In the genomic region with DNA sequence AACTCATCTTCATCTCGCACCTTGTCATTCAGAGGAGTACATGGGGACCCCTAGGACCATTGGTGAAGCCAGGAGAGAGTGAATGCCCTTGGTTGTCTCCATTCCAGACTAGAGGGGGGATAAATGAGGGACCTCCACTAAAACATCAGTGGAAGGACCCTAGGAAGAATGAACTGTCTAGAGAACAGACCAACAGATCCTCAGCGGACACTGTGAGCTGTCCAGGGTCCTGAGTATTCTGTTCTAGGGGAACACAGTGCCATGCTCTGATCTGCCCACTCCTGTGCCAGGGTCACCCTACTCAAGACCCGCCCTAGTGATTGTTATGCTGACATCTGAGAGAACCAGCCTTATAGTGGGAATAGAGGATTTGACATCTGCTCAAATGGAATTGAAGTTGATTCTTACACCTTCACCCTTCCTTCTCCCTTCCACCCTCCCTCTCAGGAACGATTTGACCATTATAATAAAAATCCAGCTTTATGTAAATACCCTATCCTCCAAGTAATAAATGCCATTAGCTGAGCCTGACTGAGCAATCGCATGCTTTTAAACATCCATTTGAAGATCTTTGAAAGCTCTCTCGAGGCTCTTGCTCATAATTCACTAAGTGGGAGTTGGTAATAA, we compare ENCODE assay signal across 1 cellular context.
TF ChIP-seq lines count a peak whose summit lies in the region.

No MANE protein-coding gene starts in this region.

TF ChIP-seq in HepG2, 621 proteins besides CTCF, POLR2A, EP300 and RAD21 (continued from another document and continues in another):
- TF ChIP-seq SP4 (CRISPR knock-in tag; IDR thresholded peaks at IDR 0.05) (0 out of 2 replicates have a peak, but pooled peaks have one; percentile 11), ZNF292 (CRISPR knock-in tag; IDR thresholded peaks at IDR 0.05; ENCODE audit: borderline replicate concordance, low read depth) (no peak), ZNF850 (CRISPR knock-in tag; conservative IDR thresholded peaks at IDR 0.05) (no peak), ZNF468 (CRISPR knock-in tag; IDR thresholded peaks at IDR 0.05) (no peak), PHF8 (CRISPR knock-in tag; IDR thresholded peaks at IDR 0.05) (no peak), FOSL2 (CRISPR knock-in tag; IDR thresholded peaks at IDR 0.05) (peak; percentile 25; the same call in 1 of the 2 replicates), KDM6A (CRISPR knock-in tag; IDR thresholded peaks at IDR 0.05; ENCODE audit: low read depth) (no peak), ZNF350 (CRISPR knock-in tag; IDR thresholded peaks at IDR 0.05; ENCODE audit: borderline replicate concordance, low read depth) (no peak), HHEX (CRISPR knock-in tag; IDR thresholded peaks at IDR 0.05) (peak; percentile 49), ZEB1 (IDR thresholded peaks at IDR 0.05; ENCODE audit: insufficient replicate concordance, low read depth) (no peak), SOX5 (CRISPR knock-in tag; IDR thresholded peaks at IDR 0.05; ENCODE audit: borderline replicate concordance) (peak; percentile 36; the same call in 1 of the 2 replicates), MAZ (IDR thresholded peaks at IDR 0.05; ENCODE audit: borderline replicate concordance, low read depth, low read length) (no peak), MAZ (CRISPR knock-in tag; IDR thresholded peaks at IDR 0.05; ENCODE audit: low read depth) (no peak), ZFY (CRISPR knock-in tag; IDR thresholded peaks at IDR 0.05) (no peak), ZNF674 (CRISPR knock-in tag; IDR thresholded peaks at IDR 0.05; ENCODE audit: low read depth) (no peak), TCF12 (IDR thresholded peaks at IDR 0.05) (no peak), TCF12 (CRISPR knock-in tag; IDR thresholded peaks at IDR 0.05) (no peak), U2AF2 (IDR thresholded peaks at IDR 0.05; ENCODE audit: low read depth, low read length) (no peak), ZNF232 (CRISPR knock-in tag; IDR thresholded peaks at IDR 0.05; ENCODE audit: borderline replicate concordance) (peak; percentile 86; the same call in 1 of the 2 replicates), SRF (IDR thresholded peaks at IDR 0.05; ENCODE audit: low read depth, low read length) (no peak), RARA (CRISPR knock-in tag; IDR thresholded peaks at IDR 0.05) (peak; percentile 60), SP2 (CRISPR knock-in tag; IDR thresholded peaks at IDR 0.05) (no peak), ZNF224 (CRISPR knock-in tag; IDR thresholded peaks at IDR 0.05) (no peak), ZNF282 (IDR thresholded peaks at IDR 0.05; ENCODE audit: partially characterized antibody) (no peak), ZNF121 (CRISPR knock-in tag; IDR thresholded peaks at IDR 0.05) (no peak), ZNF891 (CRISPR knock-in tag; IDR thresholded peaks at IDR 0.05) (no peak), NFIC (IDR thresholded peaks at IDR 0.05; ENCODE audit: low read length) (no peak), ZFP62 (CRISPR knock-in tag; IDR thresholded peaks at IDR 0.05) (no peak), ARNT (IDR thresholded peaks at IDR 0.05) (no peak), SMARCE1 (IDR thresholded peaks at IDR 0.05; ENCODE audit: borderline replicate concordance) (no peak), FIP1L1 (IDR thresholded peaks at IDR 0.05; ENCODE audit: borderline replicate concordance, insufficient read depth, low read depth, low read length) (no peak), TOPORS (CRISPR knock-in tag; IDR thresholded peaks at IDR 0.05) (no peak), GATAD2A (CRISPR knock-in tag; IDR thresholded peaks at IDR 0.05) (0 out of 2 replicates have a peak, but pooled peaks have one; percentile 39), ZNF777 (CRISPR knock-in tag; IDR thresholded peaks at IDR 0.05) (no peak), ZNF274 (CRISPR knock-in tag; IDR thresholded peaks at IDR 0.05) (no peak), ZNF143 (CRISPR knock-in tag; IDR thresholded peaks at IDR 0.05) (no peak), DR1 (CRISPR knock-in tag; IDR thresholded peaks at IDR 0.05) (no peak), ATF7-NPFF (CRISPR knock-in tag; IDR thresholded peaks at IDR 0.05; ENCODE audit: low read depth) (no peak), ZMYM3 (CRISPR knock-in tag; IDR thresholded peaks at IDR 0.05) (no peak), U2AF1 (optimal IDR thresholded peaks at IDR 0.05; ENCODE audit: low read depth, low read length) (no peak), IKZF4 (CRISPR knock-in tag; IDR thresholded peaks at IDR 0.05; ENCODE audit: borderline replicate concordance, low read depth, not compliant biosample characterization) (no peak), MTA3 (CRISPR knock-in tag; IDR thresholded peaks at IDR 0.05) (no peak)
- TF ChIP-seq, protein P1, sequence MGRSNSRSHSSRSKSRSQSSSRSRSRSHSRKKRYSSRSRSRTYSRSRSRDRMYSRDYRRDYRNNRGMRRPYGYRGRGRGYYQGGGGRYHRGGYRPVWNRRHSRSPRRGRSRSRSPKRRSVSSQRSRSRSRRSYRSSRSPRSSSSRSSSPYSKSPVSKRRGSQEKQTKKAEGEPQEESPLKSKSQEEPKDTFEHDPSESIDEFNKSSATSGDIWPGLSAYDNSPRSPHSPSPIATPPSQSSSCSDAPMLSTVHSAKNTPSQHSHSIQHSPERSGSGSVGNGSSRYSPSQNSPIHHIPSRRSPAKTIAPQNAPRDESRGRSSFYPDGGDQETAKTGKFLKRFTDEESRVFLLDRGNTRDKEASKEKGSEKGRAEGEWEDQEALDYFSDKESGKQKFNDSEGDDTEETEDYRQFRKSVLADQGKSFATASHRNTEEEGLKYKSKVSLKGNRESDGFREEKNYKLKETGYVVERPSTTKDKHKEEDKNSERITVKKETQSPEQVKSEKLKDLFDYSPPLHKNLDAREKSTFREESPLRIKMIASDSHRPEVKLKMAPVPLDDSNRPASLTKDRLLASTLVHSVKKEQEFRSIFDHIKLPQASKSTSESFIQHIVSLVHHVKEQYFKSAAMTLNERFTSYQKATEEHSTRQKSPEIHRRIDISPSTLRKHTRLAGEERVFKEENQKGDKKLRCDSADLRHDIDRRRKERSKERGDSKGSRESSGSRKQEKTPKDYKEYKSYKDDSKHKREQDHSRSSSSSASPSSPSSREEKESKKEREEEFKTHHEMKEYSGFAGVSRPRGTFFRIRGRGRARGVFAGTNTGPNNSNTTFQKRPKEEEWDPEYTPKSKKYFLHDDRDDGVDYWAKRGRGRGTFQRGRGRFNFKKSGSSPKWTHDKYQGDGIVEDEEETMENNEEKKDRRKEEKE (IDR thresholded peaks at IDR 0.05) = no peak
- TF ChIP-seq, protein P2, sequence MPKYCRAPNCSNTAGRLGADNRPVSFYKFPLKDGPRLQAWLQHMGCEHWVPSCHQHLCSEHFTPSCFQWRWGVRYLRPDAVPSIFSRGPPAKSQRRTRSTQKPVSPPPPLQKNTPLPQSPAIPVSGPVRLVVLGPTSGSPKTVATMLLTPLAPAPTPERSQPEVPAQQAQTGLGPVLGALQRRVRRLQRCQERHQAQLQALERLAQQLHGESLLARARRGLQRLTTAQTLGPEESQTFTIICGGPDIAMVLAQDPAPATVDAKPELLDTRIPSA (CRISPR knock-in tag; IDR thresholded peaks at IDR 0.05; ENCODE audit: borderline replicate concordance) = no peak
- TF ChIP-seq, protein P3, sequence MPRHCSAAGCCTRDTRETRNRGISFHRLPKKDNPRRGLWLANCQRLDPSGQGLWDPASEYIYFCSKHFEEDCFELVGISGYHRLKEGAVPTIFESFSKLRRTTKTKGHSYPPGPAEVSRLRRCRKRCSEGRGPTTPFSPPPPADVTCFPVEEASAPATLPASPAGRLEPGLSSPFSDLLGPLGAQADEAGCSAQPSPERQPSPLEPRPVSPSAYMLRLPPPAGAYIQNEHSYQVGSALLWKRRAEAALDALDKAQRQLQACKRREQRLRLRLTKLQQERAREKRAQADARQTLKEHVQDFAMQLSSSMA (CRISPR knock-in tag; IDR thresholded peaks at IDR 0.05) = no peak
- TF ChIP-seq, protein P4, sequence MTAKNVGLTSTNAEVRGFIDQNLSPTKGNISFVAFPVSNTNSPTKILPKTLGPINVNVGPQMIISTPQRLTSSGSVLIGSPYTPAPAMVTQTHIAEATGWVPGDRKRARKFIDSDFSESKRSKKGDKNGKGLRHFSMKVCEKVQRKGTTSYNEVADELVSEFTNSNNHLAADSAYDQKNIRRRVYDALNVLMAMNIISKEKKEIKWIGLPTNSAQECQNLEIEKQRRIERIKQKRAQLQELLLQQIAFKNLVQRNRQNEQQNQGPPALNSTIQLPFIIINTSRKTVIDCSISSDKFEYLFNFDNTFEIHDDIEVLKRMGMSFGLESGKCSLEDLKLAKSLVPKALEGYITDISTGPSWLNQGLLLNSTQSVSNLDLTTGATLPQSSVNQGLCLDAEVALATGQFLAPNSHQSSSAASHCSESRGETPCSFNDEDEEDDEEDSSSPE (CRISPR knock-in tag; IDR thresholded peaks at IDR 0.05) = no peak
- TF ChIP-seq, protein P5, sequence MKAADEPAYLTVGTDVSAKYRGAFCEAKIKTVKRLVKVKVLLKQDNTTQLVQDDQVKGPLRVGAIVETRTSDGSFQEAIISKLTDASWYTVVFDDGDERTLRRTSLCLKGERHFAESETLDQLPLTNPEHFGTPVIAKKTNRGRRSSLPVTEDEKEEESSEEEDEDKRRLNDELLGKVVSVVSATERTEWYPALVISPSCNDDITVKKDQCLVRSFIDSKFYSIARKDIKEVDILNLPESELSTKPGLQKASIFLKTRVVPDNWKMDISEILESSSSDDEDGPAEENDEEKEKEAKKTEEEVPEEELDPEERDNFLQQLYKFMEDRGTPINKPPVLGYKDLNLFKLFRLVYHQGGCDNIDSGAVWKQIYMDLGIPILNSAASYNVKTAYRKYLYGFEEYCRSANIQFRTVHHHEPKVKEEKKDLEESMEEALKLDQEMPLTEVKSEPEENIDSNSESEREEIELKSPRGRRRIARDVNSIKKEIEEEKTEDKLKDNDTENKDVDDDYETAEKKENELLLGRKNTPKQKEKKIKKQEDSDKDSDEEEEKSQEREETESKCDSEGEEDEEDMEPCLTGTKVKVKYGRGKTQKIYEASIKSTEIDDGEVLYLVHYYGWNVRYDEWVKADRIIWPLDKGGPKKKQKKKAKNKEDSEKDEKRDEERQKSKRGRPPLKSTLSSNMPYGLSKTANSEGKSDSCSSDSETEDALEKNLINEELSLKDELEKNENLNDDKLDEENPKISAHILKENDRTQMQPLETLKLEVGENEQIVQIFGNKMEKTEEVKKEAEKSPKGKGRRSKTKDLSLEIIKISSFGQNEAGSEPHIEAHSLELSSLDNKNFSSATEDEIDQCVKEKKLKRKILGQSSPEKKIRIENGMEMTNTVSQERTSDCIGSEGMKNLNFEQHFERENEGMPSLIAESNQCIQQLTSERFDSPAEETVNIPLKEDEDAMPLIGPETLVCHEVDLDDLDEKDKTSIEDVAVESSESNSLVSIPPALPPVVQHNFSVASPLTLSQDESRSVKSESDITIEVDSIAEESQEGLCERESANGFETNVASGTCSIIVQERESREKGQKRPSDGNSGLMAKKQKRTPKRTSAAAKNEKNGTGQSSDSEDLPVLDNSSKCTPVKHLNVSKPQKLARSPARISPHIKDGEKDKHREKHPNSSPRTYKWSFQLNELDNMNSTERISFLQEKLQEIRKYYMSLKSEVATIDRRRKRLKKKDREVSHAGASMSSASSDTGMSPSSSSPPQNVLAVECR (CRISPR knock-in tag; IDR thresholded peaks at IDR 0.05; ENCODE audit: borderline replicate concordance) = no peak
- TF ChIP-seq, protein P6, sequence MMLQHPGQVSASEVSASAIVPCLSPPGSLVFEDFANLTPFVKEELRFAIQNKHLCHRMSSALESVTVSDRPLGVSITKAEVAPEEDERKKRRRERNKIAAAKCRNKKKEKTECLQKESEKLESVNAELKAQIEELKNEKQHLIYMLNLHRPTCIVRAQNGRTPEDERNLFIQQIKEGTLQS (CRISPR knock-in tag; IDR thresholded peaks at IDR 0.05) = peak; percentile 29; the same call in 1 of the 2 replicates
- TF ChIP-seq, protein P7, sequence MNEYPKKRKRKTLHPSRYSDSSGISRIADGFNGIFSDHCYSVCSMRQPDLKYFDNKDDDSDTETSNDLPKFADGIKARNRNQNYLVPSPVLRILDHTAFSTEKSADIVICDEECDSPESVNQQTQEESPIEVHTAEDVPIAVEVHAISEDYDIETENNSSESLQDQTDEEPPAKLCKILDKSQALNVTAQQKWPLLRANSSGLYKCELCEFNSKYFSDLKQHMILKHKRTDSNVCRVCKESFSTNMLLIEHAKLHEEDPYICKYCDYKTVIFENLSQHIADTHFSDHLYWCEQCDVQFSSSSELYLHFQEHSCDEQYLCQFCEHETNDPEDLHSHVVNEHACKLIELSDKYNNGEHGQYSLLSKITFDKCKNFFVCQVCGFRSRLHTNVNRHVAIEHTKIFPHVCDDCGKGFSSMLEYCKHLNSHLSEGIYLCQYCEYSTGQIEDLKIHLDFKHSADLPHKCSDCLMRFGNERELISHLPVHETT (CRISPR knock-in tag; conservative IDR thresholded peaks at IDR 0.05) = 0 out of 2 replicates have a peak, but pooled peaks have one; percentile 33
- TF ChIP-seq, protein P8, sequence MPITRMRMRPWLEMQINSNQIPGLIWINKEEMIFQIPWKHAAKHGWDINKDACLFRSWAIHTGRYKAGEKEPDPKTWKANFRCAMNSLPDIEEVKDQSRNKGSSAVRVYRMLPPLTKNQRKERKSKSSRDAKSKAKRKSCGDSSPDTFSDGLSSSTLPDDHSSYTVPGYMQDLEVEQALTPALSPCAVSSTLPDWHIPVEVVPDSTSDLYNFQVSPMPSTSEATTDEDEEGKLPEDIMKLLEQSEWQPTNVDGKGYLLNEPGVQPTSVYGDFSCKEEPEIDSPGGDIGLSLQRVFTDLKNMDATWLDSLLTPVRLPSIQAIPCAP (CRISPR knock-in tag; IDR thresholded peaks at IDR 0.05; ENCODE audit: low read depth) = no peak
- TF ChIP-seq, protein P9, sequence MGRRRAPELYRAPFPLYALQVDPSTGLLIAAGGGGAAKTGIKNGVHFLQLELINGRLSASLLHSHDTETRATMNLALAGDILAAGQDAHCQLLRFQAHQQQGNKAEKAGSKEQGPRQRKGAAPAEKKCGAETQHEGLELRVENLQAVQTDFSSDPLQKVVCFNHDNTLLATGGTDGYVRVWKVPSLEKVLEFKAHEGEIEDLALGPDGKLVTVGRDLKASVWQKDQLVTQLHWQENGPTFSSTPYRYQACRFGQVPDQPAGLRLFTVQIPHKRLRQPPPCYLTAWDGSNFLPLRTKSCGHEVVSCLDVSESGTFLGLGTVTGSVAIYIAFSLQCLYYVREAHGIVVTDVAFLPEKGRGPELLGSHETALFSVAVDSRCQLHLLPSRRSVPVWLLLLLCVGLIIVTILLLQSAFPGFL (CRISPR knock-in tag; IDR thresholded peaks at IDR 0.05) = no peak
